Comparison of ENCODE assay signal across 9 cellular contexts in the genomic region with DNA sequence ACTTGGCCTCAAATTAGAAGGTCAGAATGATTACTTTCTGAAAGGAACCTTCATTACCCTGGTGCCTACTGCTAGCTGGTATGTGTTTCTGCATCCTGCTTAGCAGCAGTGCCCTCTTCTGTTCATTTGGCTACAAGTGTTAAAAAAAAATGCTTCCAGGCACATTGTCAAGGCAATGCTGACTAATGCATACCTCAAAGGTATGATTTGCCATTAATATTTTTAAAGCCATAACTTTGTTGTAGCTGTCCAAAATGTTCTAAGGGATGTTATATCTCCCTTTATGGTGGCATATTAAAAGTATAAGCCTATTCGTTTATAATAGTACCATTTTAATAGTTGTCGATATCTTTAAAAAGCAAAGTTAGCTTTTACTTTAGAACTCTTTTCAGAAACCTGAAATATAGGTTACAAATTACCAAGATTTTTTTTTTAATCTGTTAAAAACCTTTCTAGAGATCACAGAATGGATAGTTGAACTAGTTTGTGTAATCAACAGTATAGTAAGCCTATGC. TPM values are rescaled to one million over a fixed set of nuclear protein-coding genes. Genes with fewer than 3 reads are reported as not detected.
A peak's percentile ranks its signal among the peaks of the same experiment; 100 is the strongest.
DNase-seq lines count a peak whose midpoint lies in the region; ATAC-seq, FAIRE-seq and TF ChIP-seq lines count a peak whose summit lies in the region.
"Had no signal": no experiment of that assay in that cellular context is flagged by ENCODE, and none has a peak within 500 bp of the region (broad histone marks: within the 10 kb centered on the region; RNA-seq: fewer than 3 reads in every experiment).

No MANE protein-coding gene starts in this region.

- peak; percentile 78 to 81 for TF ChIP-seq CTCF in brain (conservative IDR thresholded peaks at IDR 0.05)

- FAIRE-seq in A204.1 (lab: Jason Lieb, UNC) (peak; percentile 89), H54 (lab: Jason Lieb, UNC) (peak; percentile 98), RCC 7860 (lab: Jason Lieb, UNC) (peak; percentile 86)

- H3K9me3 Mint-ChIP-seq in brain: no peaks in the 10 kb centered on the region
- H3K9me3 Mint-ChIP-seq: IgD-negative memory B cell had no signal

- peak; percentile 66 for ATAC-seq in stimulated activated naive CD8-positive, alpha-beta T cell treated with anti-CD3 and anti-CD28 coated beads, Interleukin-15, Interleukin-2, amounts not matched to agents 100 U/mL and 50 U/mL, for 24 hours

- no peaks in the 10 kb centered on the region for H3K4me1 Mint-ChIP-seq in brain

- H3K4me3 Mint-ChIP-seq in brain: no peak overlapping the region
- H3K4me3 Mint-ChIP-seq: IgD-negative memory B cell had no signal

- no peak overlapping the region for H3K4me3 ChIP-seq in Jurkat, Clone E6-1 (ENCODE audit: low read length)

- H3K27ac Mint-ChIP-seq in brain: peak overlapping the region in 3 of 5 experiments; percentile 16 to 48 (median 26)
- H3K27ac Mint-ChIP-seq: IgD-negative memory B cell had no signal

- H3K36me3 Mint-ChIP-seq in brain: peaks cover 29% of the 10 kb centered on the region

- H3K27me3 Mint-ChIP-seq in brain: no peaks in the 10 kb centered on the region
- H3K27me3 Mint-ChIP-seq: IgD-negative memory B cell had no signal

- DNase-seq in GM04503 (ENCODE audit: low read depth): peak; percentile 20
- DNase-seq in H54 (ENCODE audit: insufficient read length, low spot score): peak; percentile 21
- peak; percentile 41 for DNase-seq in Jurkat, Clone E6-1 (ENCODE audit: low read depth, low spot score)
- DNase-seq in RCC 7860 (ENCODE audit: low spot score): peak; percentile 67
- DNase-seq in iPS-NIHi7 (ENCODE audit: extremely low spot score): peak; percentile 47
- peak; percentile 7 for DNase-seq in stimulated activated naive CD8-positive, alpha-beta T cell treated with anti-CD3 and anti-CD28 coated beads, Interleukin-15, Interleukin-2, amounts not matched to agents 100 U/mL and 50 U/mL, for 24 hours

- TF ChIP-seq POLR2A in H54 (IDR thresholded peaks at IDR 0.05; ENCODE audit: low read depth, low read length): no peak

RNA-seq across cellular contexts. Expression of a gene that starts 52.0 kb away (rescaled TPM):
- polyA plus RNA-seq in Jurkat, Clone E6-1 (2012; ENCODE audit: insufficient read depth, insufficient read length): 2.5 TPM
- 6.3 TPM for polyA plus RNA-seq in brain (ENCODE audit: insufficient read depth, low read depth, low replicate concordance)
- polyA plus RNA-seq: IgD-negative memory B cell had no signal

RNA-seq across cellular contexts. Expression of a gene that starts 52.0 kb away (rescaled TPM):
- 6.4 TPM for polyA plus RNA-seq in Jurkat, Clone E6-1 (2012; ENCODE audit: insufficient read depth, insufficient read length)
- polyA plus RNA-seq in brain (ENCODE audit: insufficient read depth, low read depth, low replicate concordance): 10.7 TPM

Comparison
In these comparisons a context has a peak if more than half of its experiments do, and no peak if none do; other contexts are left out.
1. DNase-seq: peak in every context shown above with its lines; median percentile 67 in RCC 7860; 47 in iPS-NIHi7; 41 in Jurkat, Clone E6-1; 21 in H54; 20 in GM04503; 7 in stimulated activated naive CD8-positive, alpha-beta T cell treated with anti-CD3 and anti-CD28 coated beads, Interleukin-15, Interleukin-2, amounts not matched to agents 100 U/mL and 50 U/mL, for 24 hours.